In genomic region chr12:31984806-31985591, GRCh38 we compare ENCODE assay signal across 19 cellular contexts. TPM values are rescaled to one million over a fixed set of nuclear protein-coding genes. Genes with fewer than 3 reads are reported as not detected.
A peak's percentile ranks its signal among the peaks of the same experiment; 100 is the strongest.
DNase-seq lines count a peak whose midpoint lies in the region; ATAC-seq, FAIRE-seq and TF ChIP-seq lines count a peak whose summit lies in the region.
"Had no signal": no experiment of that assay in that cellular context is flagged by ENCODE, and none has a peak within 500 bp of the region (broad histone marks: within the 10 kb centered on the region; RNA-seq: fewer than 3 reads in every experiment).

No MANE protein-coding gene starts in this region.

- CTCF ChIA-PET in CD4-positive, alpha-beta memory T cell (lab: Charles Lee; ENCODE audit: partially characterized antibody), result interaction anchor here (0.6 to 1.5 kb wide), 3 partner anchors 10 to 332 kb away, joined by 3 to 7 read pairs (median 5); no protein-coding TSS in a partner anchor
- CTCF ChIA-PET in activated CD8-positive, alpha-beta T cell treated with anti-CD3 and anti-CD28 coated beads, Interleukin-2, amount 10 ng/mL, durations not matched to agents 7 days and 5 days (lab: Charles Lee), result interaction anchor here (1.1 kb wide), 1 partner anchor 24 kb away, joined by 5 read pairs; no protein-coding TSS in a partner anchor
- CTCF ChIA-PET in naive thymus-derived CD4-positive, alpha-beta T cell (lab: Charles Lee), result interaction anchor here (0.6 to 1.8 kb wide), 2 partner anchors 110 to 332 kb away, joined by 3 to 4 read pairs; no protein-coding TSS in a partner anchor

- no peak overlapping the region for H3T11ph ChIP-seq in H9 (ENCODE audit: low read length)

- no peaks in the 10 kb centered on the region for H3K23me2 ChIP-seq in H9 (ENCODE audit: insufficient read length, low read depth, low read length, poor library complexity, severe bottlenecking)

- H3K9me3 ChIP-seq in CD4-positive, alpha-beta memory T cell (ENCODE audit: control insufficient read depth in 1 of 2, low read length in 2 of 2), result peaks cover 30 to 55% of the 10 kb centered on the region in 2 donors
- peaks cover 16 to 85% (median 44%) of the 10 kb centered on the region in 3 experiments for H3K9me3 ChIP-seq in naive thymus-derived CD4-positive, alpha-beta T cell (ENCODE audit: control insufficient read depth in 2 of 3, low read length in 3 of 3)
- peaks cover 44% of the 10 kb centered on the region for H3K9me3 ChIP-seq in H9 (ENCODE audit: control insufficient read depth, low read depth, low read length)
- H3K9me3 ChIP-seq: esophagus muscularis mucosa had no signal

- no CpG with 5 or more reads among the region's 13 CpGs for WGBS in H9 (ENCODE audit: extremely low coverage, insufficient read length, low lambda C conversion rate)

- H3K36me3 ChIP-seq in CD4-positive, alpha-beta memory T cell (ENCODE audit: insufficient read depth, low read length), result peaks cover 35% of the 10 kb centered on the region
- peaks cover 14 to 77% (median 31%) of the 10 kb centered on the region in 3 experiments for H3K36me3 ChIP-seq in naive thymus-derived CD4-positive, alpha-beta T cell (ENCODE audit: control insufficient read depth in 2 of 3, insufficient read depth in 3 of 3, low read length in 3 of 3)

- H3K4ac ChIP-seq in H9 (ENCODE audit: low read depth, low read length), result no peak overlapping the region

- H4K8ac ChIP-seq in H9 (replicated peaks; ENCODE audit: insufficient read length, low read depth, low read length), result no peak overlapping the region

- no peak overlapping the region for H3K18ac ChIP-seq in H9 (ENCODE audit: insufficient read length, low read depth, low read length)

- no peak overlapping the region for H2AK5ac ChIP-seq in H9 (ENCODE audit: insufficient read length, low read length)

- no peaks in the 10 kb centered on the region for H3K27me3 Mint-ChIP-seq in CD4-positive, alpha-beta memory T cell
- no peaks in the 10 kb centered on the region for H3K27me3 Mint-ChIP-seq in activated CD8-positive, alpha-beta T cell treated with anti-CD3 and anti-CD28 coated beads, Interleukin-2, amount 10 ng/mL, durations not matched to agents 7 days and 5 days (ENCODE audit: low read depth)
- no peaks in the 10 kb centered on the region for H3K27me3 Mint-ChIP-seq in naive thymus-derived CD4-positive, alpha-beta T cell
- no peaks in the 10 kb centered on the region; the same call in 1 of the 2 replicates for H3K27me3 Mint-ChIP-seq in H9 (ENCODE audit: low read depth)

- peak overlapping the region; percentile 2 to 88 (median 58) for H3K27ac Mint-ChIP-seq in CD4-positive, alpha-beta memory T cell
- peak overlapping the region; percentile 1 for H3K27ac Mint-ChIP-seq in activated CD8-positive, alpha-beta T cell treated with anti-CD3 and anti-CD28 coated beads, Interleukin-2, amount 10 ng/mL, durations not matched to agents 7 days and 5 days
- H3K27ac Mint-ChIP-seq in naive thymus-derived CD4-positive, alpha-beta T cell, result peak overlapping the region in 8 of 9 donors; percentile 11 to 72 (median 58)
- H3K27ac Mint-ChIP-seq in H9, result no peak overlapping the region

- no peaks in the 10 kb centered on the region for H3K27me3 ChIP-seq in CD4-positive, alpha-beta memory T cell (ENCODE audit: insufficient read depth, low read length)
- no peaks in the 10 kb centered on the region for H3K27me3 ChIP-seq in naive thymus-derived CD4-positive, alpha-beta T cell (ENCODE audit: control insufficient read depth in 2 of 2, insufficient read depth in 2 of 2, low read length in 2 of 2)
- H3K27me3 ChIP-seq in H9 (ENCODE audit: insufficient read depth, low read length), result no peaks in the 10 kb centered on the region
- H3K27me3 ChIP-seq: BE2C, cardiac muscle cell, esophagus muscularis mucosa, transverse colon had no signal

- no peak for ATAC-seq in activated CD8-positive, alpha-beta T cell treated with anti-CD3 and anti-CD28 coated beads, Interleukin-2, amount 10 ng/mL, durations not matched to agents 7 days and 5 days
- no peak for ATAC-seq in naive thymus-derived CD4-positive, alpha-beta T cell
- ATAC-seq in Right ventricle myocardium inferior, result no peak
- ATAC-seq: left ventricle myocardium superior had no signal

- H2BK12ac ChIP-seq in H9 (ENCODE audit: insufficient read length, low read depth, low read length), result no peak overlapping the region

- H3K4me1 Mint-ChIP-seq in CD4-positive, alpha-beta memory T cell, result peaks cover 31 to 59% (median 38%) of the 10 kb centered on the region in 4 donors
- H3K4me1 Mint-ChIP-seq in activated CD8-positive, alpha-beta T cell treated with anti-CD3 and anti-CD28 coated beads, Interleukin-2, amount 10 ng/mL, durations not matched to agents 7 days and 5 days (ENCODE audit: low read depth), result peaks cover 48% of the 10 kb centered on the region
- H3K4me1 Mint-ChIP-seq in naive thymus-derived CD4-positive, alpha-beta T cell, result peaks cover 8 to 67% (median 60%) of the 10 kb centered on the region in 7 donors
- peaks cover 28% of the 10 kb centered on the region in 2 experiments for H3K4me1 Mint-ChIP-seq in H9

- no peak overlapping the region for H3K4me2 ChIP-seq in H9 (ENCODE audit: insufficient read depth, insufficient read length, low read length)

- no peak overlapping the region for H2BK15ac ChIP-seq in H9 (ENCODE audit: low read depth, low read length)

- no peak overlapping the region for H4K91ac ChIP-seq in H9 (ENCODE audit: insufficient read length, low read depth, low read length)

- no peak overlapping the region for H3K9ac ChIP-seq in H9 (ENCODE audit: extremely low read depth, insufficient read length, low read length)

- no peak overlapping the region for H4K5ac ChIP-seq in H9 (ENCODE audit: insufficient read length, low read depth, low read length)

- peak; percentile 44 for FAIRE-seq in GM12892 (lab: Jason Lieb, UNC)
- FAIRE-seq: RCC 7860 had no signal

- peaks cover 2% of the 10 kb centered on the region for H3K79me1 ChIP-seq in H9 (ENCODE audit: insufficient read depth, low read depth, low read length, poor library complexity, severe bottlenecking)

- POLR2A ChIA-PET in CD4-positive, alpha-beta memory T cell (lab: Charles Lee; ENCODE audit: partially characterized antibody), result interaction anchor here (0.8 to 6.8 kb wide), 11 partner anchors 10 to 327 kb away, joined by 3 to 55 read pairs (median 5); partner anchors contain the start of genes ETFBKMT and RESF1
- POLR2A ChIA-PET in activated CD8-positive, alpha-beta T cell treated with anti-CD3 and anti-CD28 coated beads, Interleukin-2, amount 10 ng/mL, durations not matched to agents 7 days and 5 days (lab: Charles Lee), result no interaction called here
- POLR2A ChIA-PET in naive thymus-derived CD4-positive, alpha-beta T cell (lab: Charles Lee), result interaction anchor here (0.6 to 2.7 kb wide), 6 partner anchors 7 to 239 kb away, joined by 3 to 15 read pairs (median 4); no protein-coding TSS in a partner anchor

- no peak overlapping the region for H3K14ac ChIP-seq in H9 (ENCODE audit: insufficient read depth, low read length)

- peaks cover 3 to 81% (median 75%) of the 10 kb centered on the region in 8 donors for H3K9me3 Mint-ChIP-seq in CD4-positive, alpha-beta memory T cell
- peaks cover 59% of the 10 kb centered on the region for H3K9me3 Mint-ChIP-seq in activated CD8-positive, alpha-beta T cell treated with anti-CD3 and anti-CD28 coated beads, Interleukin-2, amount 10 ng/mL, durations not matched to agents 7 days and 5 days (ENCODE audit: insufficient read depth)
- H3K9me3 Mint-ChIP-seq in naive thymus-derived CD4-positive, alpha-beta T cell, result peaks cover 15 to 99% (median 64%) of the 10 kb centered on the region in 11 donors
- peaks cover 60 to 69% of the 10 kb centered on the region in 2 experiments for H3K9me3 Mint-ChIP-seq in H9

- no peak overlapping the region for H3K23ac ChIP-seq in H9 (ENCODE audit: insufficient read length, low read depth, low read length)

- peaks cover 45% of the 10 kb centered on the region for H3K4me1 ChIP-seq in CD4-positive, alpha-beta memory T cell (ENCODE audit: insufficient read depth, low read length)
- H3K4me1 ChIP-seq in naive thymus-derived CD4-positive, alpha-beta T cell (ENCODE audit: control insufficient read depth in 2 of 2, insufficient read depth in 2 of 2, low read length in 2 of 2), result peaks cover 8 to 29% of the 10 kb centered on the region in 2 donors
- peaks cover 4% of the 10 kb centered on the region; the same call in 1 of the 2 replicates for H3K4me1 ChIP-seq in H9 (ENCODE audit: insufficient read depth, low read length)
- H3K4me1 ChIP-seq: BE2C, esophagus muscularis mucosa, transverse colon had no signal

- H3K79me2 ChIP-seq in H9 (ENCODE audit: insufficient read depth, low read length), result no peaks in the 10 kb centered on the region; the same call in 1 of the 2 replicates

- no peak overlapping the region for H3K4me3 ChIP-seq in CD4-positive, alpha-beta memory T cell (ENCODE audit: low read length in 2 of 2)
- no peak overlapping the region for H3K4me3 ChIP-seq in naive thymus-derived CD4-positive, alpha-beta T cell (ENCODE audit: low read length)
- H3K4me3 ChIP-seq: cardiac muscle cell, esophagus muscularis mucosa, skin epidermis, transverse colon had no signal

- H2BK20ac ChIP-seq in H9 (ENCODE audit: low read depth, low read length, poor library complexity, severe bottlenecking), result no peak overlapping the region

- no peak overlapping the region for H2BK5ac ChIP-seq in H9 (ENCODE audit: insufficient read length, low read length)

- no peak overlapping the region for H3K27ac ChIP-seq in CD4-positive, alpha-beta memory T cell (ENCODE audit: low read depth, low read length)
- H3K27ac ChIP-seq in naive thymus-derived CD4-positive, alpha-beta T cell (ENCODE audit: low read depth, low read length), result no peak overlapping the region
- no peak overlapping the region for H3K27ac ChIP-seq in H9 (ENCODE audit: insufficient read length, low read depth, low read length)
- H3K27ac ChIP-seq: cardiac muscle cell, esophagus muscularis mucosa, skin epidermis, transverse colon had no signal

- intact Hi-C loops in CD4-positive, alpha-beta memory T cell (cut with micrococcal nuclease), result no loop called here
- intact Hi-C loops in naive thymus-derived CD4-positive, alpha-beta T cell (cut with micrococcal nuclease), result no loop called here
- intact Hi-C loops in Right ventricle myocardium inferior (cut with DNase I), result no loop called here

- TF ChIP-seq POLR2A in GM12892 (IDR thresholded peaks at IDR 0.05; ENCODE audit: low read depth, low read length), result no peak

- H3K56ac ChIP-seq in H9 (ENCODE audit: insufficient read length, low read depth, low read length), result no peak overlapping the region

- no peak overlapping the region for H2BK120ac ChIP-seq in H9 (ENCODE audit: low read depth, low read length, poor library complexity, severe bottlenecking)

- no peak for DNase-seq in CD4-positive, alpha-beta memory T cell
- DNase-seq in GM12892 (ENCODE audit: insufficient read length) (no peak), Right ventricle myocardium inferior (ENCODE audit: missing footprints) (no peak), NCI-H510A treated with DMSO at 0.1 percent for 48 hours (lab: John Stamatoyannopoulos, UW) (no peak), H9 (no peak)
- no peak for DNase-seq in activated CD8-positive, alpha-beta T cell treated with anti-CD3 and anti-CD28 coated beads, Interleukin-2, amount 10 ng/mL, durations not matched to agents 7 days and 5 days
- DNase-seq in naive thymus-derived CD4-positive, alpha-beta T cell, result no peak
- DNase-seq: BE2C; left ventricle myocardium superior; NCI-H1092; NCI-H2081 treated with DMSO at 0.1 percent for 48 hours; posterior cingulate gyrus; stimulated activated CD4-positive, alpha-beta T cell treated with anti-CD3 and anti-CD28 coated beads, Interleukin-4, amount 100 ng/mL, for 4 hours; stimulated activated CD8-positive, alpha-beta memory T cell treated with anti-CD3 and anti-CD28 coated beads, Interleukin-4, amount 100 ng/mL, for 48 hours; transverse colon had no signal

- no peak overlapping the region for H2AFZ ChIP-seq in H9 (ENCODE audit: low read length)

- H3K4me3 Mint-ChIP-seq in CD4-positive, alpha-beta memory T cell, result peak overlapping the region in 4 of 8 donors; percentile 2 to 61 (median 28)
- H3K4me3 Mint-ChIP-seq in activated CD8-positive, alpha-beta T cell treated with anti-CD3 and anti-CD28 coated beads, Interleukin-2, amount 10 ng/mL, durations not matched to agents 7 days and 5 days, result no peak overlapping the region
- peak overlapping the region in 5 of 10 donors; percentile 1 to 39 (median 15) for H3K4me3 Mint-ChIP-seq in naive thymus-derived CD4-positive, alpha-beta T cell
- H3K4me3 Mint-ChIP-seq in H9, result no peak overlapping the region

- TF ChIP-seq CTCF in H9 (conservative IDR thresholded peaks at IDR 0.05), result no peak

- no peaks in the 10 kb centered on the region for H4K20me1 ChIP-seq in H9 (ENCODE audit: control insufficient read depth, insufficient read depth, insufficient read length)

- H3K36me3 Mint-ChIP-seq in CD4-positive, alpha-beta memory T cell, result peaks cover 85 to 92% of the 10 kb centered on the region in 2 donors
- H3K36me3 Mint-ChIP-seq in activated CD8-positive, alpha-beta T cell treated with anti-CD3 and anti-CD28 coated beads, Interleukin-2, amount 10 ng/mL, durations not matched to agents 7 days and 5 days (ENCODE audit: low read depth), result peaks cover 97% of the 10 kb centered on the region
- peaks cover 44 to 95% (median 89%) of the 10 kb centered on the region in 5 donors for H3K36me3 Mint-ChIP-seq in naive thymus-derived CD4-positive, alpha-beta T cell
- H3K36me3 Mint-ChIP-seq in H9 (ENCODE audit: insufficient read depth in 1 of 3, low read depth in 3 of 3), result peaks cover 90 to 99% (median 97%) of the 10 kb centered on the region in 3 experiments

RNA-seq across cellular contexts. Expression of gene RESF1, which starts 25.8 kb away (rescaled TPM):
- 100 to 1,000 TPM; 539 to 545 TPM for total RNA-seq in CD4-positive, alpha-beta memory T cell
- 100 to 1,000 TPM in 1 of 2 donors, 10 to 100 TPM in 1; 56.5 to 339 TPM for polyA plus RNA-seq in CD4-positive, alpha-beta memory T cell
- 36.4 TPM for polyA plus RNA-seq in GM12892 (2012; ENCODE audit: missing spikeins)
- total RNA-seq in activated CD8-positive, alpha-beta T cell treated with anti-CD3 and anti-CD28 coated beads, Interleukin-2, amount 10 ng/mL, durations not matched to agents 7 days and 5 days, result 100 to 1,000 TPM; 112 to 126 TPM
- 100 to 1,000 TPM; 141 to 490 (median 161) TPM for total RNA-seq in naive thymus-derived CD4-positive, alpha-beta T cell
- 100 to 1,000 TPM; 168 to 239 TPM for polyA plus RNA-seq in naive thymus-derived CD4-positive, alpha-beta T cell
- total RNA-seq in Right ventricle myocardium inferior, result 21.7 TPM
- 172 and 183 TPM in 2 replicates for total RNA-seq in H9 (2021)

Comparison
In these comparisons a context has a peak if more than half of its experiments do, and no peak if none do; other contexts are left out.
1. H3K27ac Mint-ChIP-seq: peak in CD4-positive, alpha-beta memory T cell (7 of 7), activated CD8-positive, alpha-beta T cell treated with anti-CD3 and anti-CD28 coated beads, Interleukin-2, amount 10 ng/mL, durations not matched to agents 7 days and 5 days (single experiment) and naive thymus-derived CD4-positive, alpha-beta T cell (8 of 9); none in H9 (0 of 3).